Comparison of ENCODE assay signal across 24 cellular contexts in genomic region chr5:100789641-100790160, GRCh38.
DNase-seq lines count a peak whose midpoint lies in the region; ATAC-seq and TF ChIP-seq lines count a peak whose summit lies in the region.
"Had no signal": no experiment of that assay in that cellular context is flagged by ENCODE, and none has a peak within 500 bp of the region (broad histone marks: within the 10 kb centered on the region; RNA-seq: fewer than 3 reads in every experiment).

No MANE protein-coding gene starts in this region.

- H3K4me1 Mint-ChIP-seq in T-helper 2 cell treated with Interferon-gamma antibody and Interleukin-4, amounts not matched to agents 5 μg/mL and 100 μg/mL, for 36 hours (ENCODE audit: low read depth) = peaks cover 17% of the 10 kb centered on the region
- H3K4me1 Mint-ChIP-seq in nephron (peaks cover 9% of the 10 kb centered on the region), H9 (peaks cover 18 to 20% of the 10 kb centered on the region in 2 experiments)
- H3K4me1 Mint-ChIP-seq: T-helper 17 cell had no signal

- H4K20me1 ChIP-seq in MM.1S (ENCODE audit: insufficient read depth, low read length) (no peaks in the 10 kb centered on the region), H9 (ENCODE audit: control insufficient read depth, insufficient read depth, insufficient read length) (no peaks in the 10 kb centered on the region)

- no peak overlapping the region for H3K23ac ChIP-seq in H9 (ENCODE audit: insufficient read length, low read depth, low read length)

- H3K56ac ChIP-seq in H9 (ENCODE audit: insufficient read length, low read depth, low read length) = no peak overlapping the region

- H3K27ac ChIP-seq in MM.1S (ENCODE audit: low read length) (peak overlapping the region; percentile 59; the same call in 1 of the 2 replicates), H9 (ENCODE audit: insufficient read length, low read depth, low read length) (no peak overlapping the region)
- H3K27ac ChIP-seq: esophagus squamous epithelium, GM23248, uterus had no signal

- no peak overlapping the region for H4K91ac ChIP-seq in H9 (ENCODE audit: insufficient read length, low read depth, low read length)

- no peaks in the 10 kb centered on the region for H3K36me3 ChIP-seq in MM.1S (replicated peaks; ENCODE audit: insufficient read depth, low read length)
- H3K36me3 ChIP-seq: BE2C, esophagus squamous epithelium, uterus had no signal

- H3K9ac ChIP-seq in MM.1S (ENCODE audit: low read length) (no peak overlapping the region), H9 (ENCODE audit: extremely low read depth, insufficient read length, low read length) (no peak overlapping the region)
- H3K9ac ChIP-seq: GM23248 had no signal

- no peak overlapping the region for H2BK20ac ChIP-seq in H9 (ENCODE audit: low read depth, low read length, poor library complexity, severe bottlenecking)

- H3K4me3 Mint-ChIP-seq in T-helper 2 cell treated with Interferon-gamma antibody and Interleukin-4, amounts not matched to agents 5 μg/mL and 100 μg/mL, for 36 hours = peak overlapping the region; percentile 64
- H3K4me3 Mint-ChIP-seq in nephron (no peak overlapping the region), H9 (no peak overlapping the region; a peak in 1 of 5 replicates)
- H3K4me3 Mint-ChIP-seq: activated B cell treated with CpG ODN at 0.5 μM for 24 hours, nephron progenitor cell, T-helper 17 cell had no signal

- no peak overlapping the region for H3K4ac ChIP-seq in H9 (ENCODE audit: low read depth, low read length)

- H3K27me3 Mint-ChIP-seq in T-helper 2 cell treated with Interferon-gamma antibody and Interleukin-4, amounts not matched to agents 5 μg/mL and 100 μg/mL, for 36 hours (ENCODE audit: low read depth) = no peaks in the 10 kb centered on the region
- H3K27me3 Mint-ChIP-seq in nephron (ENCODE audit: low read depth) (peaks cover 4% of the 10 kb centered on the region), H9 (ENCODE audit: low read depth) (no peaks in the 10 kb centered on the region; the same call in 1 of the 2 replicates)
- H3K27me3 Mint-ChIP-seq: activated B cell treated with CpG ODN at 0.5 μM for 24 hours had no signal

- H3K9me2 ChIP-seq in MM.1S (replicated peaks; ENCODE audit: insufficient read depth, low read length) = no peaks in the 10 kb centered on the region

- H3K9me3 Mint-ChIP-seq in T-helper 2 cell treated with Interferon-gamma antibody and Interleukin-4, amounts not matched to agents 5 μg/mL and 100 μg/mL, for 36 hours = peaks cover 12% of the 10 kb centered on the region
- H3K9me3 Mint-ChIP-seq in nephron = peaks cover 5% of the 10 kb centered on the region
- H3K9me3 Mint-ChIP-seq in H9 = peaks cover 8 to 14% of the 10 kb centered on the region in 2 experiments

- ATAC-seq in GM21390 (IDR thresholded peaks at IDR 0.05; ENCODE audit: unreplicated experiment) (no peak), esophagus mucosa (no peak)
- ATAC-seq: T-helper 17 cell had no signal

- no peak overlapping the region for H3T11ph ChIP-seq in H9 (ENCODE audit: low read length)

- H3K27me3 ChIP-seq in MM.1S (replicated peaks; ENCODE audit: insufficient read depth, low read length) = no peaks in the 10 kb centered on the region
- H3K27me3 ChIP-seq in H9 (ENCODE audit: insufficient read depth, low read length) = no peaks in the 10 kb centered on the region
- H3K27me3 ChIP-seq: BE2C, esophagus squamous epithelium, uterus had no signal

- H2AFZ ChIP-seq in MM.1S (ENCODE audit: low read length) (0 out of 2 replicates have a peak overlapping the region, but pooled peaks have one; percentile 59), H9 (ENCODE audit: low read length) (no peak overlapping the region)
- H2AFZ ChIP-seq: GM23248 had no signal

- H2BK15ac ChIP-seq in H9 (ENCODE audit: low read depth, low read length) = no peak overlapping the region

- H3K79me2 ChIP-seq in MM.1S (ENCODE audit: low read length) (no peaks in the 10 kb centered on the region), H9 (ENCODE audit: insufficient read depth, low read length) (no peaks in the 10 kb centered on the region)

- H3K9me3 ChIP-seq in MM.1S (replicated peaks; ENCODE audit: insufficient read depth, low read length) (no peaks in the 10 kb centered on the region), H9 (ENCODE audit: control insufficient read depth, low read depth, low read length) (no peaks in the 10 kb centered on the region)
- H3K9me3 ChIP-seq: BE2C, uterus had no signal

- no peaks in the 10 kb centered on the region for H3K23me2 ChIP-seq in H9 (ENCODE audit: insufficient read length, low read depth, low read length, poor library complexity, severe bottlenecking)

- no peak overlapping the region for H2BK120ac ChIP-seq in H9 (ENCODE audit: low read depth, low read length, poor library complexity, severe bottlenecking)

- peak overlapping the region; percentile 42 for H3K4me3 ChIP-seq in MM.1S (ENCODE audit: low read length)
- H3K4me3 ChIP-seq: esophagus squamous epithelium, GM23248, uterus had no signal

- H3K18ac ChIP-seq in H9 (ENCODE audit: insufficient read length, low read depth, low read length) = no peak overlapping the region

- H4K8ac ChIP-seq in H9 (replicated peaks; ENCODE audit: insufficient read length, low read depth, low read length) = no peak overlapping the region

- no peak overlapping the region for H2BK12ac ChIP-seq in H9 (ENCODE audit: insufficient read length, low read depth, low read length)

- H3K36me3 Mint-ChIP-seq in T-helper 2 cell treated with Interferon-gamma antibody and Interleukin-4, amounts not matched to agents 5 μg/mL and 100 μg/mL, for 36 hours (ENCODE audit: low read depth) = peaks cover 14% of the 10 kb centered on the region
- H3K36me3 Mint-ChIP-seq in nephron (ENCODE audit: low read depth) (no peaks in the 10 kb centered on the region), H9 (ENCODE audit: insufficient read depth in 1 of 3, low read depth in 3 of 3) (peaks cover 6 to 7% (median 6%) of the 10 kb centered on the region in 3 experiments)

- peak; percentile 40 for DNase-seq in SIG-M5 treated with dmso at 0.1 percent for 504 hours (lab: John Stamatoyannopoulos, UW; ENCODE audit: unreplicated experiment)
- DNase-seq in SIG-M5 (lab: John Stamatoyannopoulos, UW) = no peak
- DNase-seq in MM.1S = no peak
- peak; percentile 9 for DNase-seq in T-helper 2 cell treated with Interferon-gamma antibody and Interleukin-4, amounts not matched to agents 5 μg/mL and 100 μg/mL, for 36 hours (ENCODE audit: low spot score)
- no peak for DNase-seq in H9
- DNase-seq: activated B cell treated with CpG ODN at 0.5 μM for 24 hours; activated gamma-delta T cell treated with Interleukin-2 at 50 U/mL for 16 hours; amniotic stem cell; EL; esophagus squamous epithelium; GM23248; IMR-90; mesenchymal stem cell; NCI-H2029; NCI-H345; nephron progenitor cell; SHP77; stimulated activated CD8-positive, alpha-beta memory T cell treated with anti-CD3 and anti-CD28 coated beads, Interleukin-4, amount 100 ng/mL, for 48 hours; T-helper 17 cell; uterus had no signal

- no CpG with 5 or more reads among the region's 6 CpGs for WGBS in H9 (ENCODE audit: extremely low coverage, insufficient read length, low lambda C conversion rate)

- peaks cover 12% of the 10 kb centered on the region for H3F3A ChIP-seq in MM.1S (ENCODE audit: insufficient read depth, low read length)

- no peaks in the 10 kb centered on the region for H3K79me1 ChIP-seq in H9 (ENCODE audit: insufficient read depth, low read depth, low read length, poor library complexity, severe bottlenecking)

- no peak overlapping the region for H2BK5ac ChIP-seq in H9 (ENCODE audit: insufficient read length, low read length)

- no peak for TF ChIP-seq CTCF in MM.1S (IDR thresholded peaks at IDR 0.05; ENCODE audit: low read length)
- no peak for TF ChIP-seq CTCF in nephron (IDR thresholded peaks at IDR 0.05; ENCODE audit: unreplicated experiment in 3 of 3)
- no peak for TF ChIP-seq CTCF in H9 (conservative IDR thresholded peaks at IDR 0.05)

- H3K14ac ChIP-seq in H9 (ENCODE audit: insufficient read depth, low read length) = no peak overlapping the region

- H4K5ac ChIP-seq in H9 (ENCODE audit: insufficient read length, low read depth, low read length) = no peak overlapping the region

- H3K27ac Mint-ChIP-seq in T-helper 2 cell treated with Interferon-gamma antibody and Interleukin-4, amounts not matched to agents 5 μg/mL and 100 μg/mL, for 36 hours = peak overlapping the region; percentile 55
- H3K27ac Mint-ChIP-seq in nephron (peak overlapping the region; percentile 85 to 93 (median 93)), H9 (no peak overlapping the region)
- H3K27ac Mint-ChIP-seq: activated B cell treated with CpG ODN at 0.5 μM for 24 hours, nephron progenitor cell, T-helper 17 cell had no signal

- H3K4me2 ChIP-seq in MM.1S (ENCODE audit: low read depth, low read length) = peak overlapping the region; percentile 83
- no peak overlapping the region for H3K4me2 ChIP-seq in H9 (ENCODE audit: insufficient read depth, insufficient read length, low read length)

- H3K4me1 ChIP-seq in MM.1S (ENCODE audit: low read length) = peaks cover 18% of the 10 kb centered on the region
- peaks cover 3% of the 10 kb centered on the region; the same call in 1 of the 2 replicates for H3K4me1 ChIP-seq in H9 (ENCODE audit: insufficient read depth, low read length)
- H3K4me1 ChIP-seq: esophagus squamous epithelium, uterus had no signal

- no peak overlapping the region for H2AK5ac ChIP-seq in H9 (ENCODE audit: insufficient read length, low read length)

Comparison
In these comparisons a context has a peak if more than half of its experiments do, and no peak if none do; other contexts are left out.
1. DNase-seq: peak in SIG-M5 treated with dmso at 0.1 percent for 504 hours (single experiment) and T-helper 2 cell treated with Interferon-gamma antibody and Interleukin-4, amounts not matched to agents 5 μg/mL and 100 μg/mL, for 36 hours (single experiment); none in SIG-M5 (single experiment), MM.1S (single experiment) and H9 (single experiment).
2. H3K27ac Mint-ChIP-seq: peak in T-helper 2 cell treated with Interferon-gamma antibody and Interleukin-4, amounts not matched to agents 5 μg/mL and 100 μg/mL, for 36 hours (single experiment) and nephron (3 of 3); none in H9 (0 of 3).